Comparison of ENCODE assay signal across 20 cellular contexts in genomic region chr18:44117821-44118220, GRCh38.
DNase-seq lines count a peak whose midpoint lies in the region; TF ChIP-seq lines count a peak whose summit lies in the region.
"Had no signal": no experiment of that assay in that cellular context is flagged by ENCODE, and none has a peak within 500 bp of the region (broad histone marks: within the 10 kb centered on the region; RNA-seq: fewer than 3 reads in every experiment).

No MANE protein-coding gene starts in this region.

- no peaks in the 10 kb centered on the region for H3K36me3 ChIP-seq in esophagus squamous epithelium
- H3K36me3 ChIP-seq: BLaER1, HAP-1 had no signal

- H3K9me3 ChIP-seq in H9 (ENCODE audit: control insufficient read depth, low read depth, low read length) (no peaks in the 10 kb centered on the region), esophagus squamous epithelium (no peaks in the 10 kb centered on the region)
- H3K9me3 ChIP-seq: A549, BLaER1, Caco-2, HAP-1 had no signal

- TF ChIP-seq CTCF in H9 (conservative IDR thresholded peaks at IDR 0.05) (no peak), epithelial cell of esophagus (IDR thresholded peaks at IDR 0.05; ENCODE audit: insufficient read depth, low read depth, low read length, missing control alignments) (no peak), esophagus squamous epithelium (IDR thresholded peaks at IDR 0.05) (no peak)

- H3K9ac ChIP-seq in H9 (ENCODE audit: extremely low read depth, insufficient read length, low read length): no peak overlapping the region
- H3K9ac ChIP-seq: BLaER1 had no signal

- no peak for DNase-seq in H9
- peak; percentile 42 for DNase-seq in epithelial cell of esophagus (ENCODE audit: low read depth)
- peak; percentile 56 for DNase-seq in kidney tubule cell (ENCODE audit: low spot score)
- no peak for DNase-seq in esophagus squamous epithelium (lab: John Stamatoyannopoulos, UW)
- no peak for DNase-seq in AML-193 (lab: John Stamatoyannopoulos, UW)
- DNase-seq in AG08396 (ENCODE audit: low spot score): no peak
- DNase-seq: 8988T; ACHN; Caco-2; CD4-positive, CD25-positive, alpha-beta regulatory T cell; CD8-positive, alpha-beta T cell; DMS153; DND-41; HFFc6 had no signal

- H2BK5ac ChIP-seq in H9 (ENCODE audit: insufficient read length, low read length): no peak overlapping the region

- no peak overlapping the region for H3K27ac ChIP-seq in H9 (ENCODE audit: insufficient read length, low read depth, low read length)
- no peak overlapping the region for H3K27ac ChIP-seq in esophagus squamous epithelium
- H3K27ac ChIP-seq: A549, BLaER1, C4-2B had no signal

- H3K79me2 ChIP-seq in H9 (ENCODE audit: insufficient read depth, low read length): no peaks in the 10 kb centered on the region

- no peak overlapping the region for H3K23ac ChIP-seq in H9 (ENCODE audit: insufficient read length, low read depth, low read length)

- intact Hi-C loops in esophagus squamous epithelium (cut with DNase I): no loop called here

- no peak overlapping the region for H4K8ac ChIP-seq in H9 (replicated peaks; ENCODE audit: insufficient read length, low read depth, low read length)

- H4K20me1 ChIP-seq in H9 (ENCODE audit: control insufficient read depth, insufficient read depth, insufficient read length): no peaks in the 10 kb centered on the region
- H4K20me1 ChIP-seq: BLaER1 had no signal

- H3K4me3 ChIP-seq in epithelial cell of esophagus (ENCODE audit: low read length) (no peak overlapping the region), esophagus squamous epithelium (no peak overlapping the region)
- H3K4me3 ChIP-seq: A549, BLaER1, GM23338, HAP-1 had no signal

- H3K79me1 ChIP-seq in H9 (ENCODE audit: insufficient read depth, low read depth, low read length, poor library complexity, severe bottlenecking): no peaks in the 10 kb centered on the region

- H3K36me3 Mint-ChIP-seq in H9 (ENCODE audit: insufficient read depth in 1 of 3, low read depth in 3 of 3): no peaks in the 10 kb centered on the region
- H3K36me3 Mint-ChIP-seq: CD4-positive, CD25-positive, alpha-beta regulatory T cell; CD8-positive, alpha-beta T cell had no signal

- H3K4me2 ChIP-seq in H9 (ENCODE audit: insufficient read depth, insufficient read length, low read length): no peak overlapping the region
- H3K4me2 ChIP-seq: A549, BLaER1, GM23338 had no signal

- no peak overlapping the region for H2AK5ac ChIP-seq in H9 (ENCODE audit: insufficient read length, low read length)

- no peak overlapping the region for H3K4me3 Mint-ChIP-seq in H9
- H3K4me3 Mint-ChIP-seq: B cell; CD4-positive, CD25-positive, alpha-beta regulatory T cell; CD8-positive, alpha-beta T cell; GM23338; HFFc6 had no signal

- no peak overlapping the region for H2BK120ac ChIP-seq in H9 (ENCODE audit: low read depth, low read length, poor library complexity, severe bottlenecking)

- no peak overlapping the region for H2AFZ ChIP-seq in H9 (ENCODE audit: low read length)
- H2AFZ ChIP-seq: GM23338 had no signal

- no peak overlapping the region for H4K91ac ChIP-seq in H9 (ENCODE audit: insufficient read length, low read depth, low read length)

- H3K4me1 ChIP-seq in H9 (ENCODE audit: insufficient read depth, low read length) (no peaks in the 10 kb centered on the region), esophagus squamous epithelium (no peaks in the 10 kb centered on the region)
- H3K4me1 ChIP-seq: A549, BLaER1, Caco-2, HAP-1 had no signal

- no peak overlapping the region for H4K5ac ChIP-seq in H9 (ENCODE audit: insufficient read length, low read depth, low read length)

- H3K14ac ChIP-seq in H9 (ENCODE audit: insufficient read depth, low read length): no peak overlapping the region

- no peaks in the 10 kb centered on the region for H3K9me3 Mint-ChIP-seq in H9
- H3K9me3 Mint-ChIP-seq: CD8-positive, alpha-beta T cell; GM23338 had no signal

- no peak overlapping the region for H3T11ph ChIP-seq in H9 (ENCODE audit: low read length)

- H2BK15ac ChIP-seq in H9 (ENCODE audit: low read depth, low read length): 0 out of 2 replicates have a peak overlapping the region, but pooled peaks have one; percentile 89

- H3K27ac Mint-ChIP-seq in H9: no peak overlapping the region
- H3K27ac Mint-ChIP-seq: B cell; CD4-positive, CD25-positive, alpha-beta regulatory T cell; CD8-positive, alpha-beta T cell; GM23338; HFFc6 had no signal

- H3K23me2 ChIP-seq in H9 (ENCODE audit: insufficient read length, low read depth, low read length, poor library complexity, severe bottlenecking): no peaks in the 10 kb centered on the region

- no peak overlapping the region for H3K4ac ChIP-seq in H9 (ENCODE audit: low read depth, low read length)

- no peak overlapping the region for H3K18ac ChIP-seq in H9 (ENCODE audit: insufficient read length, low read depth, low read length)

- H3K27me3 ChIP-seq in H9 (ENCODE audit: insufficient read depth, low read length) (no peaks in the 10 kb centered on the region), esophagus squamous epithelium (no peaks in the 10 kb centered on the region)
- H3K27me3 ChIP-seq: BLaER1 had no signal

- no peak overlapping the region for H3K56ac ChIP-seq in H9 (ENCODE audit: insufficient read length, low read depth, low read length)

- no peak overlapping the region for H2BK20ac ChIP-seq in H9 (ENCODE audit: low read depth, low read length, poor library complexity, severe bottlenecking)

- H2BK12ac ChIP-seq in H9 (ENCODE audit: insufficient read length, low read depth, low read length): no peak overlapping the region

- no peak for TF ChIP-seq POLR2A in esophagus squamous epithelium (IDR thresholded peaks at IDR 0.05)

- no peaks in the 10 kb centered on the region for H3K27me3 Mint-ChIP-seq in H9 (ENCODE audit: low read depth)
- H3K27me3 Mint-ChIP-seq: CD4-positive, CD25-positive, alpha-beta regulatory T cell had no signal

- H3K4me1 Mint-ChIP-seq in H9: no peaks in the 10 kb centered on the region
- H3K4me1 Mint-ChIP-seq: B cell; CD4-positive, CD25-positive, alpha-beta regulatory T cell; GM23338 had no signal

Comparison
In these comparisons a context has a peak if more than half of its experiments do, and no peak if none do; other contexts are left out.
1. DNase-seq: peak in epithelial cell of esophagus (single experiment) and kidney tubule cell (single experiment); none in H9 (single experiment), esophagus squamous epithelium (single experiment), AML-193 (0 of 2) and AG08396 (single experiment).